Comparison of ENCODE assay signal across 26 cellular contexts in genomic region chr3:125482406-125482805, GRCh38.
"Had no signal": no experiment of that assay in that cellular context is flagged by ENCODE, and none has a peak within 500 bp of the region (broad histone marks: within the 10 kb centered on the region; RNA-seq: fewer than 3 reads in every experiment).

No MANE protein-coding gene starts in this region.

- H3K9me3 ChIP-seq: lower lobe of right lung, psoas muscle, right lobe of liver, stomach, testis, thyroid gland, transverse colon, upper lobe of left lung, vagina had no signal

- H3K9ac ChIP-seq: parathyroid adenoma had no signal

- H2AFZ ChIP-seq: hepatocyte, parathyroid adenoma had no signal

- DNase-seq: islet precursor cell; left ventricle myocardium superior; lower lobe of right lung; mammary epithelial cell; mesenchymal stem cell; naive thymus-derived CD8-positive, alpha-beta T cell; nucleus accumbens; psoas muscle; right lobe of liver; stimulated activated CD4-positive, alpha-beta T cell treated with anti-CD3 and anti-CD28 coated beads, Interleukin-12 subunit alpha, Interleukin-12 subunit beta, amount 100 ng/mL, for 4 hours; stimulated activated CD4-positive, alpha-beta T cell treated with anti-CD3 and anti-CD28 coated beads, Interleukin-15, amount 100 ng/mL, for 24 hours; stimulated activated CD4-positive, alpha-beta T cell treated with anti-CD3 and anti-CD28 coated beads, Interleukin-2, amount 100 ng/mL, for 24 hours; stimulated activated CD4-positive, alpha-beta T cell treated with anti-CD3 and anti-CD28 coated beads, Interleukin-4, amount 100 ng/mL, for 1 hour; stimulated activated naive B cell treated with anti-CD40 and anti-IgM and Interleukin-4, amounts not matched to agents 10 μg/mL and 1 μg/mL and 100 μg/mL, for 72 hours; stimulated activated naive CD8-positive, alpha-beta T cell treated with anti-CD3 and anti-CD28 coated beads, Interleukin-15, Interleukin-2, amounts not matched to agents 100 U/mL and 50 U/mL, for 24 hours; stomach; testis; thyroid gland; transverse colon; upper lobe of left lung had no signal

- H3K4me2 ChIP-seq: hepatocyte had no signal

- H3K4me3 ChIP-seq: hepatocyte, lower lobe of right lung, psoas muscle, right lobe of liver, stomach, testis, thyroid gland, transverse colon, upper lobe of left lung, vagina had no signal

- H3K4me1 ChIP-seq: lower lobe of right lung, parathyroid adenoma, psoas muscle, right lobe of liver, testis, thyroid gland, transverse colon, upper lobe of left lung, vagina had no signal

- H3K27me3 Mint-ChIP-seq: naive thymus-derived CD8-positive, alpha-beta T cell; stimulated activated naive B cell treated with anti-CD40 and anti-IgM and Interleukin-4, amounts not matched to agents 10 μg/mL and 1 μg/mL and 100 μg/mL, for 72 hours had no signal

- H3K9me3 Mint-ChIP-seq: naive thymus-derived CD8-positive, alpha-beta T cell; nephron; neural crest cell; stimulated activated naive B cell treated with anti-CD40 and anti-IgM and Interleukin-4, amounts not matched to agents 10 μg/mL and 1 μg/mL and 100 μg/mL, for 72 hours had no signal

- H3K27ac Mint-ChIP-seq: naive thymus-derived CD8-positive, alpha-beta T cell; nephron; stimulated activated naive B cell treated with anti-CD40 and anti-IgM and Interleukin-4, amounts not matched to agents 10 μg/mL and 1 μg/mL and 100 μg/mL, for 72 hours had no signal

- H3K27me3 ChIP-seq: hepatocyte, right lobe of liver, stomach, testis, thyroid gland, transverse colon, upper lobe of left lung, vagina had no signal

- H3K4me1 Mint-ChIP-seq: nephron; neural crest cell; stimulated activated naive B cell treated with anti-CD40 and anti-IgM and Interleukin-4, amounts not matched to agents 10 μg/mL and 1 μg/mL and 100 μg/mL, for 72 hours had no signal

- H3K27ac ChIP-seq: hepatocyte, lower lobe of right lung, parathyroid adenoma, psoas muscle, right lobe of liver, stomach, testis, thyroid gland, transverse colon, upper lobe of left lung, vagina had no signal

- ATAC-seq: left lobe of liver; left ventricle myocardium superior; lower lobe of right lung; naive thymus-derived CD8-positive, alpha-beta T cell; psoas muscle; stimulated activated naive B cell treated with anti-CD40 and anti-IgM and Interleukin-4, amounts not matched to agents 10 μg/mL and 1 μg/mL and 100 μg/mL, for 72 hours; stimulated activated naive CD8-positive, alpha-beta T cell treated with anti-CD3 and anti-CD28 coated beads, Interleukin-15, Interleukin-2, amounts not matched to agents 100 U/mL and 50 U/mL, for 24 hours had no signal

- H3K4me3 Mint-ChIP-seq: naive thymus-derived CD8-positive, alpha-beta T cell; nephron; neural crest cell; stimulated activated naive B cell treated with anti-CD40 and anti-IgM and Interleukin-4, amounts not matched to agents 10 μg/mL and 1 μg/mL and 100 μg/mL, for 72 hours had no signal
